Comparison of ENCODE assay signal across 1 cellular context in genomic region chr19:45938733-45939319, GRCh38.
A peak's percentile ranks its signal among the peaks of the same experiment; 100 is the strongest.
TF ChIP-seq lines count a peak whose summit lies in the region.

No MANE protein-coding gene starts in this region.

TF ChIP-seq in liver, 16 proteins besides CTCF, POLR2A, EP300 and RAD21 (continued from another document):
- TF ChIP-seq GABPA (IDR thresholded peaks at IDR 0.05 in 1 of 2, conservative IDR thresholded peaks at IDR 0.05 in 1 of 2) = peak; percentile 43 to 48
